ENCODE assay signal across 15 cellular contexts in the genomic region with DNA sequence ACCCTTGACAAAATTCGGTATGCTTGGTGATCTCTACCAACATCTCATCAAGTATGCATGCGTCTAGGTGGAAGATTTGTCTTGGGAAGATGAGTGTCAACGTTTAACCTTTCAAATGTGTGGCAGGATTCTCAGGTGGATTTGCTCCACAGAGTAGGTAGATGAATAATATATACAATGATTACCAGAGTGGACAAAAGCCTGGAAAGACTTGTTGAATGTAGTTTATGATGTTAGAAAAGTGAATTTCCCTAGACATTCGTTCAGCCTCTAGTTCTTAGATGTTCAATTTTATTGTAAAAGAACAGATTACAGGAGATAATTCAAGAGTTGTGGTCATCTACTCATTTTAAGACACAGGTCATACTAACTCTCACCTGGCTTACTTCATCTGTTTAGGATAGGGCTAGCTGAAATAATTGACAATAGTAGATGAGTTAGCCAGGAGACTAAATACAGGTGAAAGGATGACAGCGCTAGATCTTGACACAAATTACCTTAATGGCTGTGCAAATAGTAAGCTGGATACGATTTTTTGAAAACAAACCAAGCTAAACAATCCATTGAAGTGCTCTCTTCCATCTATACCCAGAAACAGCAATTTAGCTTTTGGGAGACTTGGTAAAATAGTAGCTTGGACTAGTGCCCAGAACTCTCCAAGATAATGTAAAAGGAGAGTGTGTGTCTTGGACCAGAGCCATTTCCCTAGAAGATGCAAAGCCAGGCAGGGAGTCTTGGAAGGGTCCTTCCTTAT.
DNase-seq lines count a peak whose midpoint lies in the region; ATAC-seq, FAIRE-seq and TF ChIP-seq lines count a peak whose summit lies in the region.
"Had no signal": no experiment of that assay in that cellular context is flagged by ENCODE, and none has a peak within 500 bp of the region (broad histone marks: within the 10 kb centered on the region; RNA-seq: fewer than 3 reads in every experiment).

No MANE protein-coding gene starts in this region.

- H3K9me3 ChIP-seq in T-helper 17 cell (ENCODE audit: control insufficient read depth, low read length, poor library complexity, severe bottlenecking): no peaks in the 10 kb centered on the region
- no peaks in the 10 kb centered on the region for H3K9me3 ChIP-seq in CD4-positive, alpha-beta T cell (ENCODE audit: control insufficient read depth, low read length)

- peak; percentile 18 for FAIRE-seq in GM19239 (lab: Jason Lieb, UNC)

- H3K27me3 ChIP-seq in CD4-positive, alpha-beta T cell (ENCODE audit: control insufficient read depth, insufficient read depth, low read length): no peaks in the 10 kb centered on the region
- H3K27me3 ChIP-seq: cardiac muscle cell had no signal

- H3K4me1 Mint-ChIP-seq in T-helper 17 cell: no peaks in the 10 kb centered on the region
- H3K4me1 Mint-ChIP-seq in CD4-positive, alpha-beta T cell (ENCODE audit: low read depth): no peaks in the 10 kb centered on the region
- H3K4me1 Mint-ChIP-seq: CD4-positive, CD25-positive, alpha-beta regulatory T cell had no signal

- H3K36me3 Mint-ChIP-seq in T-helper 17 cell (ENCODE audit: low read depth): no peaks in the 10 kb centered on the region
- no peaks in the 10 kb centered on the region for H3K36me3 Mint-ChIP-seq in CD4-positive, alpha-beta T cell (ENCODE audit: low read depth)
- H3K36me3 Mint-ChIP-seq: CD4-positive, CD25-positive, alpha-beta regulatory T cell had no signal

- no peak overlapping the region for H3K4me3 Mint-ChIP-seq in T-helper 17 cell
- H3K4me3 Mint-ChIP-seq in CD4-positive, alpha-beta T cell: no peak overlapping the region
- H3K4me3 Mint-ChIP-seq: activated T-cell treated with anti-CD3 and anti-CD28 coated beads, Interleukin-2, amount 50 U/mL, for 24 hours; CD4-positive, CD25-positive, alpha-beta regulatory T cell had no signal

- no peak for TF ChIP-seq CTCF in CD4-positive, alpha-beta T cell (IDR thresholded peaks at IDR 0.05)

- H3K9me3 Mint-ChIP-seq in CD4-positive, alpha-beta T cell: peaks cover 4% of the 10 kb centered on the region

- no peak overlapping the region for H3K27ac ChIP-seq in CD4-positive, alpha-beta T cell (ENCODE audit: low read depth, low read length)
- H3K27ac ChIP-seq: cardiac muscle cell had no signal

- no peak overlapping the region for H3K27ac Mint-ChIP-seq in T-helper 17 cell
- H3K27ac Mint-ChIP-seq in CD4-positive, alpha-beta T cell: no peak overlapping the region
- H3K27ac Mint-ChIP-seq: activated T-cell treated with anti-CD3 and anti-CD28 coated beads, Interleukin-2, amount 50 U/mL, for 24 hours; CD4-positive, CD25-positive, alpha-beta regulatory T cell had no signal

- POLR2A ChIA-PET in CD4-positive, alpha-beta T cell (lab: Charles Lee): no interaction called here

- no peaks in the 10 kb centered on the region for H3K27me3 Mint-ChIP-seq in T-helper 17 cell
- H3K27me3 Mint-ChIP-seq in CD4-positive, alpha-beta T cell: peaks cover 14% of the 10 kb centered on the region
- H3K27me3 Mint-ChIP-seq: activated T-cell treated with anti-CD3 and anti-CD28 coated beads, Interleukin-2, amount 50 U/mL, for 24 hours had no signal

- intact Hi-C loops in CD4-positive, alpha-beta T cell (cut with DNase I, micrococcal nuclease): no loop called here

- DNase-seq in GM19239 (ENCODE audit: insufficient read length, low spot score) (no peak), NCI-H2081 (lab: John Stamatoyannopoulos, UW) (peak; percentile 78 to 91), SHP77 treated with DMSO at 0.1 percent for 48 hours (lab: John Stamatoyannopoulos, UW) (peak; percentile 63), left kidney (ENCODE audit: low read depth, low spot score) (peak; percentile 83), T-helper 17 cell (no peak), SKM-1 treated with dmso at 0.1 percent for 144 hours (lab: John Stamatoyannopoulos, UW; ENCODE audit: unreplicated experiment) (no peak)
- no peak for DNase-seq in CD4-positive, alpha-beta T cell
- DNase-seq: activated T-cell treated with anti-CD3 and anti-CD28 coated beads, Interleukin-2, amount 50 U/mL, for 24 hours; CD4-positive, CD25-positive, alpha-beta regulatory T cell; KBM-7; kidney glomerular epithelial cell had no signal

- CTCF ChIA-PET in CD4-positive, alpha-beta T cell (lab: Charles Lee): no interaction called here

- no peak for ATAC-seq in HG03097 (IDR thresholded peaks at IDR 0.05; ENCODE audit: low FRiP score, unreplicated experiment)
- ATAC-seq in T-helper 17 cell: no peak
- no peak for ATAC-seq in CD4-positive, alpha-beta T cell (ENCODE audit: poor library complexity)
- ATAC-seq: HCT116, Panc1 had no signal

Comparison
In these comparisons a context has a peak if more than half of its experiments do, and no peak if none do; other contexts are left out.
1. DNase-seq: peak in NCI-H2081 (2 of 2), SHP77 treated with DMSO at 0.1 percent for 48 hours (single experiment) and left kidney (single experiment); none in GM19239 (single experiment), T-helper 17 cell (0 of 3), CD4-positive, alpha-beta T cell (0 of 10) and SKM-1 treated with dmso at 0.1 percent for 144 hours (single experiment).